17 cellular contexts compared by ENCODE assay signal in genomic region chr7:93014410-93014809, GRCh38.
DNase-seq lines count a peak whose midpoint lies in the region; ATAC-seq and TF ChIP-seq lines count a peak whose summit lies in the region.
"Had no signal": no experiment of that assay in that cellular context is flagged by ENCODE, and none has a peak within 500 bp of the region (broad histone marks: within the 10 kb centered on the region; RNA-seq: fewer than 3 reads in every experiment).

No MANE protein-coding gene starts in this region.

- no peak overlapping the region for H3K4me2 ChIP-seq in mammary epithelial cell (ENCODE audit: insufficient read depth, low read depth, low read length)
- H3K4me2 ChIP-seq: A549 had no signal

- H3K9me3 Mint-ChIP-seq in MCF 10A (ENCODE audit: unreplicated experiment) = no peaks in the 10 kb centered on the region
- H3K9me3 Mint-ChIP-seq in mesothelial cell of epicardium = no peaks in the 10 kb centered on the region
- H3K9me3 Mint-ChIP-seq: immature natural killer cell, neural crest cell had no signal

- no peak for ATAC-seq in HG03457 (IDR thresholded peaks at IDR 0.05; ENCODE audit: unreplicated experiment)
- ATAC-seq in GM21723 (IDR thresholded peaks at IDR 0.05; ENCODE audit: unreplicated experiment) = no peak
- ATAC-seq: A549 had no signal

- H3K36me3 Mint-ChIP-seq in MCF 10A (ENCODE audit: insufficient read depth, unreplicated experiment) (no peaks in the 10 kb centered on the region), mesothelial cell of epicardium (no peaks in the 10 kb centered on the region)
- H3K36me3 Mint-ChIP-seq: immature natural killer cell had no signal

- no peak overlapping the region for H3K9ac ChIP-seq in mammary epithelial cell (ENCODE audit: insufficient read depth, low read length)

- peak overlapping the region; percentile 60 for H2AFZ ChIP-seq in mammary epithelial cell (ENCODE audit: low read depth, low read length)

- H3K27me3 ChIP-seq in mammary epithelial cell (ENCODE audit: insufficient read depth, low read length) = no peaks in the 10 kb centered on the region
- H3K27me3 ChIP-seq: tibial artery had no signal

- peaks cover 11% of the 10 kb centered on the region for H3K4me1 Mint-ChIP-seq in MCF 10A (ENCODE audit: insufficient read depth, unreplicated experiment)
- H3K4me1 Mint-ChIP-seq in mesothelial cell of epicardium = peaks cover 50% of the 10 kb centered on the region
- H3K4me1 Mint-ChIP-seq: immature natural killer cell had no signal

- H3K4me3 Mint-ChIP-seq in MCF 10A (ENCODE audit: unreplicated experiment) (no peak overlapping the region), mesothelial cell of epicardium (no peak overlapping the region)
- H3K4me3 Mint-ChIP-seq: immature natural killer cell, neural crest cell had no signal

- TF ChIP-seq CTCF in mammary epithelial cell (conservative IDR thresholded peaks at IDR 0.05 in 1 of 2, IDR thresholded peaks at IDR 0.05 in 1 of 2; ENCODE audit: extremely low read depth in 1 of 2, insufficient read depth in 1 of 2, low read depth in 1 of 2, low read length in 2 of 2) (no peak), MCF 10A (IDR thresholded peaks at IDR 0.05; ENCODE audit: unreplicated experiment) (no peak), mesothelial cell of epicardium (IDR thresholded peaks at IDR 0.05; ENCODE audit: unreplicated experiment) (no peak)

- intact Hi-C loops in mammary epithelial cell (cut with micrococcal nuclease) = no loop called here
- intact Hi-C loops in MCF 10A (cut with micrococcal nuclease) = no loop called here

- H3K4me3 ChIP-seq in mammary epithelial cell (replicated peaks in 1 of 3; ENCODE audit: insufficient read depth in 1 of 3, low read depth in 2 of 3, low read length in 3 of 3) = no peak overlapping the region
- H3K4me3 ChIP-seq: A549, tibial artery had no signal

- no peaks in the 10 kb centered on the region for H3K27me3 Mint-ChIP-seq in MCF 10A (ENCODE audit: insufficient read depth, unreplicated experiment)
- H3K27me3 Mint-ChIP-seq in mesothelial cell of epicardium (ENCODE audit: low read depth) = peaks cover 4% of the 10 kb centered on the region

- in situ Hi-C loops in mammary epithelial cell (cut with MboI; ENCODE audit: low sequenced_read_pairs in 2 of 2) = no loop called here

- no peaks in the 10 kb centered on the region for H3K36me3 ChIP-seq in mammary epithelial cell (ENCODE audit: insufficient read depth, low read length)
- H3K36me3 ChIP-seq: tibial artery had no signal

- no peak for DNase-seq in mammary epithelial cell
- no peak for DNase-seq in MCF 10A (ENCODE audit: unreplicated experiment)
- DNase-seq in astrocyte of the hippocampus (ENCODE audit: low read depth, low spot score) = peak; percentile 3
- no peak for DNase-seq in mesothelial cell of epicardium (ENCODE audit: low spot score in 2 of 2, unreplicated experiment in 2 of 2)
- DNase-seq in ureter (ENCODE audit: low spot score) = peak; percentile 50
- DNase-seq in HUDEP-2 (lab: John Stamatoyannopoulos, UW; ENCODE audit: unreplicated experiment in 76 of 76) = no peak
- DNase-seq: activated naive CD4-positive, alpha-beta T cell; DMS 273 treated with DMSO at 0.1 percent for 48 hours; immature natural killer cell; NCI-H345; T1000; tibial artery had no signal

- POLR2A ChIA-PET in MCF 10A (lab: Yijun Ruan, JAX) = no interaction called here

- CTCF ChIA-PET in mammary epithelial cell (lab: Charles Lee; ENCODE audit: low non-redundant PET) (no interaction called here), MCF 10A (lab: Yijun Ruan, JAX) (no interaction called here)

- no peaks in the 10 kb centered on the region for H3K4me1 ChIP-seq in mammary epithelial cell (ENCODE audit: insufficient read depth, low read length)
- H3K4me1 ChIP-seq: A549, tibial artery had no signal

- H3K27ac ChIP-seq in mammary epithelial cell (ENCODE audit: insufficient read depth, low read depth, low read length) = no peak overlapping the region
- H3K27ac ChIP-seq: A549, RWPE1, tibial artery had no signal

- H3K79me2 ChIP-seq in mammary epithelial cell (ENCODE audit: insufficient read depth, low read length) = no peaks in the 10 kb centered on the region

- H3K27ac Mint-ChIP-seq in MCF 10A (ENCODE audit: low read depth, unreplicated experiment) (no peak overlapping the region), mesothelial cell of epicardium (peak overlapping the region; percentile 26)

- H4K20me1 ChIP-seq in mammary epithelial cell (ENCODE audit: insufficient read depth, low read length) = no peaks in the 10 kb centered on the region

- H3K9me3 ChIP-seq in mammary epithelial cell (replicated peaks; ENCODE audit: insufficient read depth, low read length) = no peaks in the 10 kb centered on the region
- H3K9me3 ChIP-seq: A549, tibial artery had no signal

- WGBS in mammary epithelial cell (ENCODE audit: low coverage, missing lambda C conversion rate) = 20% methylated on average over 1 of the region's 1 CpG

- dilution Hi-C loops in mammary epithelial cell (cut with HindIII; ENCODE audit: low sequenced_read_pairs) = no loop called here

- no TSS peak for BruUV-seq in mammary epithelial cell (replicated peaks; lab: Mats Ljungman, UMichigan)
- BruUV-seq in MCF 10A (replicated peaks; lab: Mats Ljungman, UMichigan) = no TSS peak

Comparison
In these comparisons a context has a peak if more than half of its experiments do, and no peak if none do; other contexts are left out.
1. DNase-seq: peak in astrocyte of the hippocampus (single experiment) and ureter (single experiment); none in mammary epithelial cell (single experiment), MCF 10A (single experiment), mesothelial cell of epicardium (0 of 2) and HUDEP-2 (0 of 76).